In the genomic region with DNA sequence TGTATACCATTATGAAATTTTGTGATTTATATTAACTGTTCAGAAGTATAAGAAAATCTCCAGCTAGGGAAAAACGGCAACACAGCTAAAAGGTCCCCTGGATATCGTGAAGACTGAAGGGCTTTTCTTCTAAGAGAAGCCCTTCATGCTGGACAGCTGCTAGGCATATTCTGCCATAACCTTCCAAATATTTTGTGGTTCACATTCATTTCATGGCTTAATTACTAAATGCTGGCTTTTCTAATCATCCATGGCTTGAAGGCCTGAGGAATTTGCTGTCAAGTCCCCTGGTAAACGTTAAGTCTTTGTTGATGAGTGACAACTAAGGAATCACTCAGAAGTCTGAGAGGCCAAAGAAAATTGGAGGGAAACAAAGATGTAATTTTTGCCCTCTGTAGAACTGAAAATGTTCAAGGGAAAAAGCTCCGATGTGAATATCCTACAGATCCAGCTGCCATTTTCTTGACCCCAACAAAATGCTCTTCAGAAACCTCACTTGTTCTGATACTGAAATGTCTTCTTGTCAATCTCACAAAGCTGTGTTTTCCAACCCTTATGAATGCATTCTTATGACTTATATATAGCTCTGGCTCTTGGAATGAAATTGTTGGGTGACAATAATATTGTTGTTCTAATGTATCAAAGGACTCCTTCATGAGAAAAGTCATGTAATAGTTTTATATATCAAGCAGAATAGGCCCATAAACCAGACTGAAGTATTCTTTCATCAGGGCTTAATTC, we compare ENCODE assay signal across 27 cellular contexts.
DNase-seq lines count a peak whose midpoint lies in the region; ATAC-seq, FAIRE-seq and TF ChIP-seq lines count a peak whose summit lies in the region.
"Had no signal": no experiment of that assay in that cellular context is flagged by ENCODE, and none has a peak within 500 bp of the region (broad histone marks: within the 10 kb centered on the region; RNA-seq: fewer than 3 reads in every experiment).

No MANE protein-coding gene starts in this region.

- peaks cover 19% of the 10 kb centered on the region for H3K4me1 ChIP-seq in GM23248 (ENCODE audit: insufficient read depth)
- H3K4me1 ChIP-seq in astrocyte (ENCODE audit: insufficient read depth, low read length), result no peaks in the 10 kb centered on the region
- H3K4me1 ChIP-seq in PC-3 (ENCODE audit: insufficient read depth, low read length), result peaks cover 7% of the 10 kb centered on the region; the same call in 1 of the 2 replicates

- H3K9me3 ChIP-seq in GM23248 (ENCODE audit: low read depth) (no peaks in the 10 kb centered on the region), astrocyte (ENCODE audit: insufficient read depth, low read depth, low read length) (no peaks in the 10 kb centered on the region), PC-3 (ENCODE audit: low read length) (no peaks in the 10 kb centered on the region)

- no peak for FAIRE-seq in astrocyte (lab: Jason Lieb, UNC)
- FAIRE-seq: endothelial cell of umbilical vein, H54 had no signal

- TF ChIP-seq CTCF in astrocyte (IDR thresholded peaks at IDR 0.05; ENCODE audit: insufficient read depth, low read depth, low read length), result no peak
- no peak for TF ChIP-seq CTCF in PC-3 (conservative IDR thresholded peaks at IDR 0.05; ENCODE audit: low read depth, low read length)

- no peak overlapping the region for H3K4me3 Mint-ChIP-seq in astrocyte (ENCODE audit: unreplicated experiment)
- no peak overlapping the region for H3K4me3 Mint-ChIP-seq in activated T-helper 2 cell treated with anti-CD3 and anti-CD28 coated beads, Interferon-gamma antibody, Interleukin-2, Interleukin-4, amounts not matched to agents 10 μg/mL and 5 μg/mL and 100 μg/mL, durations not matched to agents 14 hours and 24 hours and 36 hours (ENCODE audit: low read depth)
- H3K4me3 Mint-ChIP-seq: activated naive CD4-positive, alpha-beta T cell treated with anti-CD3 and anti-CD28 coated beads, Interleukin-2, amount 10 ng/mL, durations not matched to agents 7 days and 5 days; activated T-cell treated with anti-CD3 and anti-CD28 coated beads, Interleukin-2, amount 50 U/mL, for 72 hours; CD4-positive, CD25-positive, alpha-beta regulatory T cell; naive B cell; T-helper 1 cell treated with Interleukin-12 subunit alpha and Interleukin-12 subunit beta and Interleukin-4 antibody, amounts not matched to agents 30 μg/mL and 1 μg/mL, for 36 hours had no signal

- H3K36me3 Mint-ChIP-seq in astrocyte (ENCODE audit: low read depth, unreplicated experiment), result no peaks in the 10 kb centered on the region
- no peaks in the 10 kb centered on the region for H3K36me3 Mint-ChIP-seq in activated T-helper 2 cell treated with anti-CD3 and anti-CD28 coated beads, Interferon-gamma antibody, Interleukin-2, Interleukin-4, amounts not matched to agents 10 μg/mL and 5 μg/mL and 100 μg/mL, durations not matched to agents 14 hours and 24 hours and 36 hours (ENCODE audit: low read depth)
- H3K36me3 Mint-ChIP-seq: activated naive CD4-positive, alpha-beta T cell treated with anti-CD3 and anti-CD28 coated beads, Interleukin-2, amount 10 ng/mL, durations not matched to agents 7 days and 5 days; CD4-positive, CD25-positive, alpha-beta regulatory T cell; naive B cell had no signal

- H3F3A ChIP-seq in GM23248 (ENCODE audit: insufficient read depth) (peaks cover 20% of the 10 kb centered on the region), PC-3 (ENCODE audit: low read length, unreplicated experiment) (no peaks in the 10 kb centered on the region)

- H3K27me3 Mint-ChIP-seq in astrocyte (ENCODE audit: low read depth, unreplicated experiment), result no peaks in the 10 kb centered on the region
- peaks cover 5% of the 10 kb centered on the region for H3K27me3 Mint-ChIP-seq in activated T-helper 2 cell treated with anti-CD3 and anti-CD28 coated beads, Interferon-gamma antibody, Interleukin-2, Interleukin-4, amounts not matched to agents 10 μg/mL and 5 μg/mL and 100 μg/mL, durations not matched to agents 14 hours and 24 hours and 36 hours (ENCODE audit: low read depth)
- H3K27me3 Mint-ChIP-seq: activated naive CD4-positive, alpha-beta T cell treated with anti-CD3 and anti-CD28 coated beads, Interleukin-2, amount 10 ng/mL, durations not matched to agents 7 days and 5 days; CD4-positive, CD25-positive, alpha-beta regulatory T cell; naive B cell had no signal

- peaks cover 1% of the 10 kb centered on the region for H3K9me3 Mint-ChIP-seq in astrocyte (ENCODE audit: unreplicated experiment)
- peaks cover 3% of the 10 kb centered on the region for H3K9me3 Mint-ChIP-seq in activated T-helper 2 cell treated with anti-CD3 and anti-CD28 coated beads, Interferon-gamma antibody, Interleukin-2, Interleukin-4, amounts not matched to agents 10 μg/mL and 5 μg/mL and 100 μg/mL, durations not matched to agents 14 hours and 24 hours and 36 hours
- H3K9me3 Mint-ChIP-seq: activated naive CD4-positive, alpha-beta T cell treated with anti-CD3 and anti-CD28 coated beads, Interleukin-2, amount 10 ng/mL, durations not matched to agents 7 days and 5 days had no signal

- H3K27me3 ChIP-seq in GM23248 (replicated peaks; ENCODE audit: insufficient read depth), result no peaks in the 10 kb centered on the region
- H3K27me3 ChIP-seq in astrocyte (ENCODE audit: insufficient read depth, low read length), result no peaks in the 10 kb centered on the region
- H3K27me3 ChIP-seq in PC-3 (ENCODE audit: low read length), result no peaks in the 10 kb centered on the region

- WGBS in GM23248 (ENCODE audit: low coverage in 1 of 2, low lambda C conversion rate in 2 of 2, missing lambda C conversion rate in 2 of 2), 2 experiments, result 22 to 24% methylated on average over 4 of the region's 4 CpGs

- POLR2A ChIA-PET in PC-3 (lab: Charles Lee; ENCODE audit: unreplicated experiment), result no interaction called here

- no peak overlapping the region for H2AFZ ChIP-seq in GM23248
- no peak overlapping the region for H2AFZ ChIP-seq in astrocyte (ENCODE audit: low read depth, low read length)
- no peak overlapping the region for H2AFZ ChIP-seq in PC-3 (ENCODE audit: low read length)

- H3K4me3 ChIP-seq in GM23248 (no peak overlapping the region), astrocyte (ENCODE audit: insufficient read depth, low read depth, low read length) (no peak overlapping the region), PC-3 (ENCODE audit: low read length) (no peak overlapping the region)
- H3K4me3 ChIP-seq: SK-N-MC, skin epidermis had no signal

- in situ Hi-C loops in GM23248 (cut with MboI), result no loop called here

- H3K36me3 ChIP-seq in GM23248 (ENCODE audit: low read depth) (no peaks in the 10 kb centered on the region), astrocyte (ENCODE audit: insufficient read depth, low read length) (no peaks in the 10 kb centered on the region), PC-3 (ENCODE audit: low read depth, low read length) (no peaks in the 10 kb centered on the region)

- CTCF ChIA-PET in PC-3 (lab: Charles Lee), result no interaction called here

- intact Hi-C loops in PC-3 (cut with micrococcal nuclease), result no loop called here
- intact Hi-C loops in activated T-helper 2 cell treated with anti-CD3 and anti-CD28 coated beads, Interferon-gamma antibody, Interleukin-2, Interleukin-4, amounts not matched to agents 10 μg/mL and 5 μg/mL and 100 μg/mL, durations not matched to agents 14 hours and 24 hours and 36 hours (cut with micrococcal nuclease), result no loop called here

- no peaks in the 10 kb centered on the region for H3K9me2 ChIP-seq in GM23248 (ENCODE audit: insufficient read depth)
- no peaks in the 10 kb centered on the region for H3K9me2 ChIP-seq in PC-3 (replicated peaks; ENCODE audit: low read length)

- ATAC-seq in HG03378 (IDR thresholded peaks at IDR 0.05; ENCODE audit: unreplicated experiment), result no peak
- ATAC-seq in GM21360 (IDR thresholded peaks at IDR 0.05; ENCODE audit: unreplicated experiment), result no peak
- no peak for ATAC-seq in PC-3
- ATAC-seq: activated T-cell treated with anti-CD3 and anti-CD28 coated beads, Interleukin-2, amount 50 U/mL, for 72 hours; left ventricle myocardium superior had no signal

- H3K4me2 ChIP-seq in GM23248 (ENCODE audit: unreplicated experiment) (peak overlapping the region; percentile 18), astrocyte (ENCODE audit: low read length) (no peak overlapping the region), PC-3 (ENCODE audit: low read length) (no peak overlapping the region)

- no peak overlapping the region for H3K27ac Mint-ChIP-seq in astrocyte (ENCODE audit: unreplicated experiment)
- no peak overlapping the region for H3K27ac Mint-ChIP-seq in activated T-helper 2 cell treated with anti-CD3 and anti-CD28 coated beads, Interferon-gamma antibody, Interleukin-2, Interleukin-4, amounts not matched to agents 10 μg/mL and 5 μg/mL and 100 μg/mL, durations not matched to agents 14 hours and 24 hours and 36 hours
- H3K27ac Mint-ChIP-seq: activated naive CD4-positive, alpha-beta T cell treated with anti-CD3 and anti-CD28 coated beads, Interleukin-2, amount 10 ng/mL, durations not matched to agents 7 days and 5 days; activated T-cell treated with anti-CD3 and anti-CD28 coated beads, Interleukin-2, amount 50 U/mL, for 72 hours; CD4-positive, CD25-positive, alpha-beta regulatory T cell; T-helper 1 cell treated with Interleukin-12 subunit alpha and Interleukin-12 subunit beta and Interleukin-4 antibody, amounts not matched to agents 30 μg/mL and 1 μg/mL, for 36 hours had no signal

- peak overlapping the region; percentile 12 for H3K27ac ChIP-seq in GM23248
- H3K27ac ChIP-seq in astrocyte (ENCODE audit: low read depth, low read length), result no peak overlapping the region
- peak overlapping the region; percentile 43 for H3K27ac ChIP-seq in substantia nigra (ENCODE audit: low read depth, low read length, poor library complexity, severe bottlenecking)
- no peak overlapping the region for H3K27ac ChIP-seq in PC-3 (ENCODE audit: low read length)
- H3K27ac ChIP-seq: SK-N-MC, skin epidermis had no signal

- H3K9ac ChIP-seq in GM23248 (no peak overlapping the region), astrocyte (ENCODE audit: low read length) (no peak overlapping the region), PC-3 (ENCODE audit: low read length) (no peak overlapping the region)

- peaks cover 12% of the 10 kb centered on the region for H3K4me1 Mint-ChIP-seq in astrocyte (ENCODE audit: low read depth, unreplicated experiment)
- H3K4me1 Mint-ChIP-seq in activated T-helper 2 cell treated with anti-CD3 and anti-CD28 coated beads, Interferon-gamma antibody, Interleukin-2, Interleukin-4, amounts not matched to agents 10 μg/mL and 5 μg/mL and 100 μg/mL, durations not matched to agents 14 hours and 24 hours and 36 hours (ENCODE audit: low read depth), result no peaks in the 10 kb centered on the region
- H3K4me1 Mint-ChIP-seq: activated naive CD4-positive, alpha-beta T cell treated with anti-CD3 and anti-CD28 coated beads, Interleukin-2, amount 10 ng/mL, durations not matched to agents 7 days and 5 days; CD4-positive, CD25-positive, alpha-beta regulatory T cell; naive B cell had no signal

- H4K20me1 ChIP-seq in GM23248 (ENCODE audit: insufficient read depth), result no peaks in the 10 kb centered on the region
- H4K20me1 ChIP-seq in astrocyte (ENCODE audit: insufficient read depth, low read length), result no peaks in the 10 kb centered on the region
- no peaks in the 10 kb centered on the region for H4K20me1 ChIP-seq in PC-3 (ENCODE audit: low read length)

- no peaks in the 10 kb centered on the region for H3K79me2 ChIP-seq in GM23248 (ENCODE audit: insufficient read depth)
- H3K79me2 ChIP-seq in astrocyte (ENCODE audit: insufficient read depth, low read length), result no peaks in the 10 kb centered on the region
- H3K79me2 ChIP-seq in PC-3 (ENCODE audit: low read length), result no peaks in the 10 kb centered on the region

- peak; percentile 37 for DNase-seq in GM23248
- peak; percentile 28 for DNase-seq in astrocyte (ENCODE audit: low read depth)
- peak; percentile 66 for DNase-seq in myocyte (ENCODE audit: low read depth)
- no peak for DNase-seq in substantia nigra (lab: John Stamatoyannopoulos, UW)
- DNase-seq in PC-3, result no peak
- DNase-seq in activated T-helper 2 cell treated with anti-CD3 and anti-CD28 coated beads, Interferon-gamma antibody, Interleukin-2, Interleukin-4, amounts not matched to agents 10 μg/mL and 5 μg/mL and 100 μg/mL, durations not matched to agents 14 hours and 24 hours and 36 hours (ENCODE audit: low spot score), result no peak
- DNase-seq: activated CD4-positive, alpha-beta T cell treated with anti-CD3 and anti-CD28 coated beads, Interleukin-2, amount 50 U/mL, for 48 hours; activated naive CD4-positive, alpha-beta T cell treated with anti-CD3 and anti-CD28 coated beads, Interleukin-2, amount 10 ng/mL, durations not matched to agents 7 days and 5 days; activated T-cell treated with anti-CD3 and anti-CD28 coated beads, Interleukin-2, amount 50 U/mL, for 72 hours; amygdala; CD4-positive, CD25-positive, alpha-beta regulatory T cell; glutamatergic neuron; islet precursor cell; left ventricle myocardium superior; naive B cell; NCI-H1092 treated with DMSO at 0.1 percent for 48 hours; NCI-H187 treated with DMSO at 0.1 percent for 48 hours; NCI-H2171; nucleus accumbens; stimulated activated naive CD4-positive, alpha-beta T cell had no signal

- no TSS peak for BruUV-seq in PC-3 (replicated peaks; lab: Mats Ljungman, UMichigan)

Comparison
In these comparisons a context has a peak if more than half of its experiments do, and no peak if none do; other contexts are left out.
1. DNase-seq: peak in GM23248 (single experiment), astrocyte (single experiment) and myocyte (single experiment); none in substantia nigra (0 of 49), PC-3 (single experiment) and activated T-helper 2 cell treated with anti-CD3 and anti-CD28 coated beads, Interferon-gamma antibody, Interleukin-2, Interleukin-4, amounts not matched to agents 10 μg/mL and 5 μg/mL and 100 μg/mL, durations not matched to agents 14 hours and 24 hours and 36 hours (single experiment).
2. H3K27ac ChIP-seq: peak in GM23248 (single experiment) and substantia nigra (single experiment); none in astrocyte (single experiment) and PC-3 (single experiment).